18 cellular contexts compared by ENCODE assay signal in genomic region chr19:15112385-15112784, GRCh38. TPM values are rescaled to one million over a fixed set of nuclear protein-coding genes. Genes with fewer than 3 reads are reported as not detected.
DNase-seq lines count a peak whose midpoint lies in the region; ATAC-seq and TF ChIP-seq lines count a peak whose summit lies in the region.
"Had no signal": no experiment of that assay in that cellular context is flagged by ENCODE, and none has a peak within 500 bp of the region (broad histone marks: within the 10 kb centered on the region; RNA-seq: fewer than 3 reads in every experiment).

No MANE protein-coding gene starts in this region.

- H3K4me3 Mint-ChIP-seq in activated CD8-positive, alpha-beta T cell treated with anti-CD3 and anti-CD28 coated beads for 36 hours: no peak overlapping the region
- no peak overlapping the region for H3K4me3 Mint-ChIP-seq in activated CD8-positive, alpha-beta T cell treated with anti-CD3 and anti-CD28 coated beads, Interleukin-2, amount 10 ng/mL, durations not matched to agents 7 days and 5 days
- H3K4me3 Mint-ChIP-seq in type B pancreatic cell: peak overlapping the region; percentile 54
- H3K4me3 Mint-ChIP-seq: activated CD8-positive, alpha-beta memory T cell treated with anti-CD3 and anti-CD28 coated beads, Interleukin-2, amount 10 ng/mL, durations not matched to agents 7 days and 5 days had no signal

- no peak overlapping the region for H3K9ac ChIP-seq in OCI-LY1 (ENCODE audit: low read length)

- H3K27me3 Mint-ChIP-seq in activated CD8-positive, alpha-beta T cell treated with anti-CD3 and anti-CD28 coated beads for 36 hours: peaks cover 2% of the 10 kb centered on the region
- H3K27me3 Mint-ChIP-seq in activated CD8-positive, alpha-beta T cell treated with anti-CD3 and anti-CD28 coated beads, Interleukin-2, amount 10 ng/mL, durations not matched to agents 7 days and 5 days (ENCODE audit: low read depth): peaks cover 7% of the 10 kb centered on the region
- no peaks in the 10 kb centered on the region for H3K27me3 Mint-ChIP-seq in type B pancreatic cell

- H3K36me3 ChIP-seq in OCI-LY1 (ENCODE audit: insufficient read depth, low read length) (peaks cover 28% of the 10 kb centered on the region), heart left ventricle (peaks cover 0 to 83% (median 77%) of the 10 kb centered on the region in 9 donors)

- H4K20me1 ChIP-seq in OCI-LY1 (ENCODE audit: insufficient read depth, low read length): no peaks in the 10 kb centered on the region

- H3F3A ChIP-seq in OCI-LY1 (ENCODE audit: insufficient read depth, low read length): no peaks in the 10 kb centered on the region

- no peak overlapping the region for H3K4me2 ChIP-seq in OCI-LY1 (ENCODE audit: low read length)

- TF ChIP-seq POLR2A in heart left ventricle (IDR thresholded peaks at IDR 0.05): no peak

- H3K9me3 Mint-ChIP-seq in activated CD8-positive, alpha-beta T cell treated with anti-CD3 and anti-CD28 coated beads for 36 hours: no peaks in the 10 kb centered on the region
- no peaks in the 10 kb centered on the region for H3K9me3 Mint-ChIP-seq in activated CD8-positive, alpha-beta T cell treated with anti-CD3 and anti-CD28 coated beads, Interleukin-2, amount 10 ng/mL, durations not matched to agents 7 days and 5 days (ENCODE audit: insufficient read depth)
- H3K9me3 Mint-ChIP-seq in type B pancreatic cell: no peaks in the 10 kb centered on the region

- ATAC-seq in activated CD8-positive, alpha-beta T cell treated with anti-CD3 and anti-CD28 coated beads for 36 hours: no peak
- ATAC-seq in activated CD8-positive, alpha-beta T cell treated with anti-CD3 and anti-CD28 coated beads, Interleukin-2, amount 10 ng/mL, durations not matched to agents 7 days and 5 days: no peak
- no peak for ATAC-seq in heart left ventricle
- ATAC-seq: activated CD8-positive, alpha-beta memory T cell treated with anti-CD3 and anti-CD28 coated beads, Interleukin-2, amount 10 ng/mL, durations not matched to agents 7 days and 5 days had no signal

- H3K36me3 Mint-ChIP-seq in activated CD8-positive, alpha-beta T cell treated with anti-CD3 and anti-CD28 coated beads for 36 hours (ENCODE audit: low read depth): peaks cover 11% of the 10 kb centered on the region
- peaks cover 20% of the 10 kb centered on the region for H3K36me3 Mint-ChIP-seq in activated CD8-positive, alpha-beta T cell treated with anti-CD3 and anti-CD28 coated beads, Interleukin-2, amount 10 ng/mL, durations not matched to agents 7 days and 5 days (ENCODE audit: low read depth)
- H3K36me3 Mint-ChIP-seq in type B pancreatic cell: peaks cover 10% of the 10 kb centered on the region

- H3K79me2 ChIP-seq in OCI-LY1 (ENCODE audit: insufficient read depth, low read length): no peaks in the 10 kb centered on the region

- POLR2A ChIA-PET in activated CD8-positive, alpha-beta T cell treated with anti-CD3 and anti-CD28 coated beads for 36 hours (lab: Charles Lee): interaction anchor here (0.7 to 6.8 kb wide), 2 partner anchors 12 to 267 kb away, joined by 3 to 48 read pairs; partner anchors contain the start of gene AKAP8
- POLR2A ChIA-PET in activated CD8-positive, alpha-beta T cell treated with anti-CD3 and anti-CD28 coated beads, Interleukin-2, amount 10 ng/mL, durations not matched to agents 7 days and 5 days (lab: Charles Lee): interaction anchor here (1.3 kb wide), 1 partner anchor 14 kb away, joined by 3 read pairs; a partner anchor contains a TSS

- WGBS in heart left ventricle, 4 donors: 89 to 99% (median 95%) methylated on average over 6 to 11 of the region's 11 CpGs

- no peaks in the 10 kb centered on the region for H3K9me3 ChIP-seq in OCI-LY1 (ENCODE audit: low read length)
- H3K9me3 ChIP-seq in heart left ventricle: no peaks in the 10 kb centered on the region
- H3K9me3 ChIP-seq: esophagus muscularis mucosa, tibial nerve had no signal

- no peak overlapping the region for H3K4me3 ChIP-seq in OCI-LY1 (ENCODE audit: low read depth, low read length, poor library complexity, severe bottlenecking)
- no peak overlapping the region for H3K4me3 ChIP-seq in epithelial cell of esophagus (ENCODE audit: low read length)
- no peak overlapping the region for H3K4me3 ChIP-seq in heart left ventricle
- H3K4me3 ChIP-seq: esophagus muscularis mucosa, tibial nerve had no signal

- H3K9me2 ChIP-seq in OCI-LY1 (ENCODE audit: low read depth, low read length): no peaks in the 10 kb centered on the region

- H3K27ac Mint-ChIP-seq in activated CD8-positive, alpha-beta T cell treated with anti-CD3 and anti-CD28 coated beads for 36 hours: peak overlapping the region; percentile 55
- H3K27ac Mint-ChIP-seq in activated CD8-positive, alpha-beta T cell treated with anti-CD3 and anti-CD28 coated beads, Interleukin-2, amount 10 ng/mL, durations not matched to agents 7 days and 5 days: no peak overlapping the region
- peak overlapping the region; percentile 73 for H3K27ac Mint-ChIP-seq in type B pancreatic cell
- H3K27ac Mint-ChIP-seq: activated CD8-positive, alpha-beta memory T cell treated with anti-CD3 and anti-CD28 coated beads, Interleukin-2, amount 10 ng/mL, durations not matched to agents 7 days and 5 days had no signal

- no peak overlapping the region for H3K27ac ChIP-seq in OCI-LY1 (ENCODE audit: low read depth, low read length, poor library complexity, severe bottlenecking)
- no peak overlapping the region for H3K27ac ChIP-seq in heart left ventricle
- H3K27ac ChIP-seq: esophagus muscularis mucosa, tibial nerve had no signal

- H3K27me3 ChIP-seq in OCI-LY1 (ENCODE audit: insufficient read depth, low read length) (no peaks in the 10 kb centered on the region), heart left ventricle (peaks cover 0 to 11% (median 0%) of the 10 kb centered on the region in 9 donors)
- H3K27me3 ChIP-seq: esophagus muscularis mucosa, tibial nerve had no signal

- no peaks in the 10 kb centered on the region for H3K4me1 ChIP-seq in OCI-LY1 (ENCODE audit: insufficient read depth, low read length, severe bottlenecking)
- H3K4me1 ChIP-seq in heart left ventricle: peaks cover 6 to 45% (median 20%) of the 10 kb centered on the region in 12 donors

- TF ChIP-seq CTCF in activated CD8-positive, alpha-beta T cell treated with anti-CD3 and anti-CD28 coated beads for 36 hours (IDR thresholded peaks at IDR 0.05): no peak
- TF ChIP-seq CTCF in OCI-LY1 (IDR thresholded peaks at IDR 0.05; ENCODE audit: low read length): peak; percentile 19; the same call in 1 of the 2 replicates
- TF ChIP-seq CTCF in epithelial cell of esophagus (IDR thresholded peaks at IDR 0.05; ENCODE audit: insufficient read depth, low read depth, low read length, missing control alignments): peak; percentile 4
- no peak for TF ChIP-seq CTCF in type B pancreatic cell (conservative IDR thresholded peaks at IDR 0.05)
- no peak for TF ChIP-seq CTCF in heart left ventricle (IDR thresholded peaks at IDR 0.05)

- CTCF ChIA-PET in activated CD8-positive, alpha-beta T cell treated with anti-CD3 and anti-CD28 coated beads for 36 hours (lab: Charles Lee): interaction anchor here (0.7 to 2.8 kb wide), 5 partner anchors 11 to 42 kb away, joined by 3 to 9 read pairs (median 3); no protein-coding TSS in a partner anchor
- CTCF ChIA-PET in activated CD8-positive, alpha-beta T cell treated with anti-CD3 and anti-CD28 coated beads, Interleukin-2, amount 10 ng/mL, durations not matched to agents 7 days and 5 days (lab: Charles Lee): interaction anchor here (4.6 kb wide), 1 partner anchor 11 kb away, joined by 22 read pairs; no protein-coding TSS in a partner anchor

- H3K4me1 Mint-ChIP-seq in activated CD8-positive, alpha-beta T cell treated with anti-CD3 and anti-CD28 coated beads for 36 hours (ENCODE audit: low read depth): peaks cover 9% of the 10 kb centered on the region
- H3K4me1 Mint-ChIP-seq in activated CD8-positive, alpha-beta T cell treated with anti-CD3 and anti-CD28 coated beads, Interleukin-2, amount 10 ng/mL, durations not matched to agents 7 days and 5 days (ENCODE audit: low read depth): peaks cover 6% of the 10 kb centered on the region
- H3K4me1 Mint-ChIP-seq in type B pancreatic cell (ENCODE audit: unreplicated experiment): peaks cover 10% of the 10 kb centered on the region

- intact Hi-C loops in activated CD8-positive, alpha-beta T cell treated with anti-CD3 and anti-CD28 coated beads for 36 hours (cut with micrococcal nuclease): no loop called here
- intact Hi-C loops in heart left ventricle (cut with DNase I): loop anchor here in 2 of 10 donors (5.0 to 10.0 kb wide), 2 partner anchors 140 to 142 kb away; no protein-coding TSS in a partner anchor

- no peak overlapping the region for H2AFZ ChIP-seq in OCI-LY1 (ENCODE audit: low read length)

- DNase-seq in activated CD8-positive, alpha-beta T cell treated with anti-CD3 and anti-CD28 coated beads for 36 hours: no peak
- no peak for DNase-seq in activated CD8-positive, alpha-beta T cell treated with anti-CD3 and anti-CD28 coated beads, Interleukin-2, amount 10 ng/mL, durations not matched to agents 7 days and 5 days
- DNase-seq in epithelial cell of esophagus (ENCODE audit: low read depth) (peak; percentile 61), type B pancreatic cell (ENCODE audit: extremely low spot score, unreplicated experiment) (no peak), heart left ventricle (no peak), NCI-H526 treated with DMSO at 0.1 percent for 48 hours (lab: John Stamatoyannopoulos, UW) (no peak), OCI-M2 (lab: John Stamatoyannopoulos, UW; ENCODE audit: unreplicated experiment) (no peak)
- DNase-seq: activated CD8-positive, alpha-beta memory T cell treated with anti-CD3 and anti-CD28 coated beads, Interleukin-2, amount 10 ng/mL, durations not matched to agents 7 days and 5 days; activated naive CD4-positive, alpha-beta T cell treated with anti-CD3 and anti-CD28 coated beads, Interleukin-2, amount 50 U/mL, for 16 hours; central memory CD4-positive, alpha-beta T cell; hypothalamus; NCI-H1105 treated with DMSO at 0.1 percent for 48 hours; NCI-H510A had no signal

RNA-seq across cellular contexts. Expression of gene SYDE1, which starts 5.2 kb away (rescaled TPM):
- 1 to 10 TPM; 1.1 to 1.8 TPM for total RNA-seq in activated CD8-positive, alpha-beta T cell treated with anti-CD3 and anti-CD28 coated beads for 36 hours
- under 1 TPM in 1 of 2 experiments, not detected in 1; 0.13 TPM for total RNA-seq in activated CD8-positive, alpha-beta T cell treated with anti-CD3 and anti-CD28 coated beads, Interleukin-2, amount 10 ng/mL, durations not matched to agents 7 days and 5 days
- total RNA-seq in type B pancreatic cell (ENCODE audit: low replicate concordance) (7.3 and 23.7 TPM in 2 replicates), heart left ventricle (10 to 100 TPM; 11.2 to 29.6 (median 15.8) TPM)
- 10 to 100 TPM in 1 of 2 donors, 1 to 10 TPM in 1; 8.0 to 14.5 TPM for polyA plus RNA-seq in heart left ventricle

RNA-seq across cellular contexts. Expression of gene OR1I1, which starts 30.4 kb away (rescaled TPM):
- not detected for total RNA-seq in activated CD8-positive, alpha-beta T cell treated with anti-CD3 and anti-CD28 coated beads for 36 hours
- total RNA-seq in activated CD8-positive, alpha-beta T cell treated with anti-CD3 and anti-CD28 coated beads, Interleukin-2, amount 10 ng/mL, durations not matched to agents 7 days and 5 days: not detected
- total RNA-seq in type B pancreatic cell (ENCODE audit: low replicate concordance) (not detected in 2 replicates), heart left ventricle (not detected)
- polyA plus RNA-seq in heart left ventricle: not detected
- total RNA-seq: activated CD8-positive, alpha-beta memory T cell treated with anti-CD3 and anti-CD28 coated beads, Interleukin-2, amount 10 ng/mL, durations not matched to agents 7 days and 5 days; Daoy; esophagus muscularis mucosa; omental fat pad; tibial nerve had no signal

Comparison
In these comparisons a context has a peak if more than half of its experiments do, and no peak if none do; other contexts are left out.
1. CTCF ChIP-seq: peak in OCI-LY1 (single experiment) and epithelial cell of esophagus (single experiment); none in activated CD8-positive, alpha-beta T cell treated with anti-CD3 and anti-CD28 coated beads for 36 hours (single experiment), type B pancreatic cell (single experiment) and heart left ventricle (0 of 12).